Comparison of ENCODE assay signal across 8 cellular contexts in genomic region chr12:57620936-57621496, GRCh38. TPM values are rescaled to one million over a fixed set of nuclear protein-coding genes. Genes with fewer than 3 reads are reported as not detected.
DNase-seq lines count a peak whose midpoint lies in the region; ATAC-seq and TF ChIP-seq lines count a peak whose summit lies in the region.

No MANE protein-coding gene starts in this region.

- H3K36me3 ChIP-seq in hepatocyte (replicated peaks; ENCODE audit: insufficient read depth, low read depth) = no peaks in the 10 kb centered on the region

- H3K36me3 Mint-ChIP-seq in HFFc6 (ENCODE audit: low read depth) = peaks cover 9% of the 10 kb centered on the region
- no peaks in the 10 kb centered on the region for H3K36me3 Mint-ChIP-seq in activated naive CD4-positive, alpha-beta T cell treated with anti-CD3 and anti-CD28 coated beads, Interleukin-2, amount 10 ng/mL, durations not matched to agents 7 days and 5 days

- H3K27me3 ChIP-seq in hepatocyte = peaks cover 98% of the 10 kb centered on the region

- DNase-seq in HFFc6 (no peak), hepatocyte (ENCODE audit: low spot score) (no peak), C1 segment of cervical spinal cord (lab: John Stamatoyannopoulos, UW) (no peak), SHP77 (lab: John Stamatoyannopoulos, UW) (no peak), T1000 (lab: John Stamatoyannopoulos, UW) (no peak)
- peak; percentile 41 for DNase-seq in activated naive CD4-positive, alpha-beta T cell treated with anti-CD3 and anti-CD28 coated beads, Interleukin-2, amount 10 ng/mL, durations not matched to agents 7 days and 5 days

- TF ChIP-seq CTCF in HFFc6 (IDR thresholded peaks at IDR 0.05) (no peak), hepatocyte (IDR thresholded peaks at IDR 0.05; ENCODE audit: poor library complexity) (no peak)

- peaks cover 14% of the 10 kb centered on the region for H3K4me1 Mint-ChIP-seq in HFFc6 (ENCODE audit: low read depth)
- peaks cover 30% of the 10 kb centered on the region for H3K4me1 Mint-ChIP-seq in activated naive CD4-positive, alpha-beta T cell treated with anti-CD3 and anti-CD28 coated beads, Interleukin-2, amount 10 ng/mL, durations not matched to agents 7 days and 5 days

- WGBS in hepatocyte (ENCODE audit: low lambda C conversion rate, missing lambda C conversion rate) = 4% methylated on average over 32 of the region's 42 CpGs

- H4K20me1 ChIP-seq in hepatocyte (ENCODE audit: insufficient read depth, poor library complexity, severe bottlenecking) = no peaks in the 10 kb centered on the region

- peaks cover 13% of the 10 kb centered on the region for H3K4me1 ChIP-seq in hepatocyte (ENCODE audit: insufficient read depth)

- H3K27me3 Mint-ChIP-seq in HFFc6 (ENCODE audit: insufficient read depth) = peaks cover 27% of the 10 kb centered on the region
- H3K27me3 Mint-ChIP-seq in activated naive CD4-positive, alpha-beta T cell treated with anti-CD3 and anti-CD28 coated beads, Interleukin-2, amount 10 ng/mL, durations not matched to agents 7 days and 5 days = peaks cover 100% of the 10 kb centered on the region

- no peaks in the 10 kb centered on the region for H3K9me2 ChIP-seq in hepatocyte (replicated peaks; ENCODE audit: insufficient read depth)

- CTCF ChIA-PET in activated naive CD4-positive, alpha-beta T cell treated with anti-CD3 and anti-CD28 coated beads, Interleukin-2, amount 10 ng/mL, durations not matched to agents 7 days and 5 days (lab: Charles Lee) = interaction anchor here (0.7 to 7.3 kb wide), 13 partner anchors 10 to 162 kb away, joined by 3 to 143 read pairs (median 5); partner anchors contain the start of genes ARHGEF25, B4GALNT1, GLI1 and PIP4K2C

- H3K79me2 ChIP-seq in hepatocyte = no peaks in the 10 kb centered on the region

- peak overlapping the region; percentile 75 for H3K4me3 Mint-ChIP-seq in HFFc6
- H3K4me3 Mint-ChIP-seq in activated naive CD4-positive, alpha-beta T cell treated with anti-CD3 and anti-CD28 coated beads, Interleukin-2, amount 10 ng/mL, durations not matched to agents 7 days and 5 days = peak overlapping the region; percentile 59

- no peaks in the 10 kb centered on the region for H3K9me3 Mint-ChIP-seq in HFFc6
- no peaks in the 10 kb centered on the region for H3K9me3 Mint-ChIP-seq in activated naive CD4-positive, alpha-beta T cell treated with anti-CD3 and anti-CD28 coated beads, Interleukin-2, amount 10 ng/mL, durations not matched to agents 7 days and 5 days

- peak overlapping the region; percentile 100 for H3K4me2 ChIP-seq in hepatocyte

- no peak overlapping the region for H3K27ac Mint-ChIP-seq in HFFc6
- H3K27ac Mint-ChIP-seq in activated naive CD4-positive, alpha-beta T cell treated with anti-CD3 and anti-CD28 coated beads, Interleukin-2, amount 10 ng/mL, durations not matched to agents 7 days and 5 days = peak overlapping the region; percentile 50

- H3K9me3 ChIP-seq in hepatocyte (ENCODE audit: low read depth) = no peaks in the 10 kb centered on the region

- no peak overlapping the region for H2AFZ ChIP-seq in hepatocyte

- H3K4me3 ChIP-seq in hepatocyte = peak overlapping the region; percentile 39
- H3K4me3 ChIP-seq in skin epidermis = peak overlapping the region in 6 of 7 experiments; percentile 2 to 18 (median 10)

- ATAC-seq in GM21576 (IDR thresholded peaks at IDR 0.05; ENCODE audit: unreplicated experiment) = no peak

- H3K27ac ChIP-seq in hepatocyte (no peak overlapping the region), skin epidermis (no peak overlapping the region)

RNA-seq across cellular contexts. Expression of gene ARHGEF25, which starts 9.8 kb away (rescaled TPM):
- 10 to 100 TPM; 10.2 to 21.9 (median 11.9) TPM for total RNA-seq in HFFc6 (2021; fragmentation: NEBNext Ultra II Directional; extraction: Animal tissue kit (Norgen Biotek cat#: 25700))
- total RNA-seq in hepatocyte = 9.0 and 12.6 TPM in 2 replicates
- polyA plus RNA-seq in hepatocyte = 0.29 and 1.3 TPM in 2 replicates

RNA-seq across cellular contexts. Expression of gene B4GALNT1, which starts 12.0 kb away (rescaled TPM):
- 1 to 10 TPM; 1.4 to 3.1 (median 2.3) TPM for total RNA-seq in HFFc6 (2021; fragmentation: NEBNext Ultra II Directional; extraction: Animal tissue kit (Norgen Biotek cat#: 25700))
- total RNA-seq in hepatocyte = 0.24 and 0.97 TPM in 2 replicates
- polyA plus RNA-seq in hepatocyte = 0.97 and 1.2 TPM in 2 replicates

RNA-seq across cellular contexts. Expression of gene DTX3, which starts 16.4 kb away (rescaled TPM):
- 10 to 100 TPM; 17.7 to 21.0 (median 19.2) TPM for total RNA-seq in HFFc6 (2021; fragmentation: NEBNext Ultra II Directional; extraction: Animal tissue kit (Norgen Biotek cat#: 25700))
- total RNA-seq in hepatocyte = 17.7 and 19.9 TPM in 2 replicates
- 31.2 and 42.9 TPM in 2 replicates for polyA plus RNA-seq in hepatocyte

RNA-seq across cellular contexts. Expression of gene PIP4K2C, which starts 30.0 kb away (rescaled TPM):
- 10 to 100 TPM; 21.1 to 33.1 (median 24.3) TPM for total RNA-seq in HFFc6 (2021; fragmentation: NEBNext Ultra II Directional; extraction: Animal tissue kit (Norgen Biotek cat#: 25700))
- total RNA-seq in hepatocyte = 30.0 and 41.6 TPM in 2 replicates
- polyA plus RNA-seq in hepatocyte = 32.3 and 34.2 TPM in 2 replicates
